In the genomic region with DNA sequence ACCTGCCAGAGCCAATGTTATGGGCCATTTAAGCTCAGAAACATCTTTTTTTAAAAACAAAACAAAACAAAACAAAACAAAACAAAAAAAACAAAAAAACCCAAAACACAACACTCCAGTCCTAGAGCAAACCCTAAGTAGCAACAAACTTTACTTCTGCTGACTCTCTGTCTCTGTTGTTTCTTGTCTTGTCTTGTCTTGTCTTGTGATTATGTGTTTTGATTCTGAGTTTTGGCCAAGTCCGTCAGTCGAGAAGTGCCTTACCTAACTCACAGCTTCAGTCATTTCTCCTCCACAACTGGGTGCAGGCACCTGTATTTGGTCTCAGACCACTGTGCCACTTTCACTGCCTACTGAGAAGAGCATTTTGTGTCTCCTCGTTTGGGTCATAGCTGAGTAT, we compare ENCODE assay signal across 9 cellular contexts.
"Had no signal": no experiment of that assay in that cellular context is flagged by ENCODE, and none has a peak within 500 bp of the region (broad histone marks: within the 10 kb centered on the region; RNA-seq: fewer than 3 reads in every experiment).

No MANE protein-coding gene starts in this region.

- H3K4me1 ChIP-seq: HAP-1 had no signal

- ATAC-seq: GM23338, HCT116 had no signal

- H3K9ac ChIP-seq: KMS-11 had no signal

- H3K4me3 ChIP-seq: GM23338, HAP-1 had no signal

- H3K27ac ChIP-seq: KMS-11 had no signal

- H3K36me3 ChIP-seq: HAP-1 had no signal

- DNase-seq: H7, HFFc6, IMR-90, KBM-7 had no signal

- H2AFZ ChIP-seq: GM23338 had no signal

- H3K4me2 ChIP-seq: GM23338, KMS-11 had no signal

- FAIRE-seq: HTR-8/SVneo had no signal
